In the genomic region with DNA sequence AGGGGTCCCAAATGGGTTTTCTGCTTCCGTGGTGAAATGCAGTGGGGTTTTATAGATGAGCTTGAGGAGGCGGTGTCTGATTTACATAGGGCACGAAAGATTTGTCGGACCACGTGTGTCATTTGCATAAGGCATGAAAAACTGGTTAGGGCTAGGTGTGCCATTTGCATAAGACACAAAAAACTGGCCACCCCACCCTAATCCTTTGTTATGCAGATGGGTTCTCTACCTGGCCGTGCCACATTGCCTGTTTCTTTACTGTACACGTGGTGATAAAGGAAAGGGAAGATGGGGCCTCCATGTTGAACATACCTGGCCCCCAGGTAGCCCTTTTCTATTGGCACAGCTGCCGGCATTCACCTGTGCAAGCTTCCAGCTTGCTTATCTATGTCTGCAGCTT, we compare ENCODE assay signal across 11 cellular contexts. TPM values are rescaled to one million over a fixed set of nuclear protein-coding genes. Genes with fewer than 3 reads are reported as not detected.
DNase-seq lines count a peak whose midpoint lies in the region; ATAC-seq lines count a peak whose summit lies in the region.
"Had no signal": no experiment of that assay in that cellular context is flagged by ENCODE, and none has a peak within 500 bp of the region (broad histone marks: within the 10 kb centered on the region; RNA-seq: fewer than 3 reads in every experiment).

No MANE protein-coding gene starts in this region.

- DNase-seq in ELF-1 (ENCODE audit: low read depth, low spot score) (peak; percentile 52), NCI-H146 (lab: John Stamatoyannopoulos, UW) (peak; percentile 14), NCI-H345 (lab: John Stamatoyannopoulos, UW) (peak; percentile 38), NCI-H748 (lab: John Stamatoyannopoulos, UW; ENCODE audit: unreplicated experiment) (peak; percentile 84), iPS-NIHi11 (ENCODE audit: low spot score) (peak; percentile 54)

- ATAC-seq in esophagus mucosa, result peak; percentile 47

RNA-seq across cellular contexts. Expression of gene OLIG2, which starts 57.6 kb away (rescaled TPM):
- total RNA-seq in esophagus mucosa, result not detected
- total RNA-seq: Calu3; CD4-positive, alpha-beta T cell; G401; GM12878; HT-29 had no signal

Comparison
In these comparisons a context has a peak if more than half of its experiments do, and no peak if none do; other contexts are left out.
1. Peak in every context shown above with its lines: DNase-seq and ATAC-seq.
2. DNase-seq: peak in every context shown above with its lines; median percentile 84 in NCI-H748; 54 in iPS-NIHi11; 52 in ELF-1; 38 in NCI-H345; 14 in NCI-H146.